ENCODE assay signal across 1 cellular context in the genomic region with DNA sequence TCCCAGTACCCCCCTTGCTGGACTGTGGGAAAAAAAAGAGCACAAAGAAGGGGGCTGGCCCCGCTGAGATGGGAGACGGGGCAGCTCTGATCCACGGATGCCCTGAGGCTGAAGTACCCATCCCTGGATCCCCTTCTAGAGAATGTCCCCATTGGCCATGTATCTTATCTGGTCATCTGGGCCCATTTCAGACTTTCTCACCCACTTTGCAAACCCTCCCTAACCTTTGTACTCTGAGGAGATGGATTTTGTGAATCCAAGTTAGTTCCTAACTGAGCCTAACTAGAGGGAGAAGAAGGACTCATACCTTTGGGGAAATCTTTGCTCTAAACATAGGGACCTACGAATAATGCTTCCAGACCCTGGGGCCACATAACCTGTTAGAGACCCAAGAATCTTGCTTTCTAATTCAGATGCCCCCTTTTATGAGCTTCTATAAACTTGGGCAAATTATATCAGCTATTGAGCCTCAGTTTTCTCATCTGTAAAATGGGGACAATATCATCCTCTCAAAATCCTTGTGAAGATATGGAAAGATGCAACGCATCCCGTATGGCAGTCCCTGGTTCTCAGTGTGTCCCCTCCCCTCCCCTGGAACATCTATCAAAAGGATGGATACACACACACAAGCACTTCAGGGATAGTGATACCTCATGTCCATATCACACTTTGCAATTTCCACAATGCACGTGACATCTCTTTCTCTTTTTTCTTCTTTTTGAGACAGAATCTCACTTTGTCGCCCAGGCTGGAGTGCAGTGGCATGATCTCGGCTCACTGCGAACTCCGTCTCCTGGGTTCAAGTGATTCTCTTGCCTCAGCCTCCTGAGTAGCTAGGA.
A peak's percentile ranks its signal among the peaks of the same experiment; 100 is the strongest.
TF ChIP-seq lines count a peak whose summit lies in the region.

No MANE protein-coding gene starts in this region.

TF ChIP-seq in GM23338, 12 proteins besides CTCF, POLR2A, EP300 and RAD21 (continued from another document):
- TF ChIP-seq, protein P1, sequence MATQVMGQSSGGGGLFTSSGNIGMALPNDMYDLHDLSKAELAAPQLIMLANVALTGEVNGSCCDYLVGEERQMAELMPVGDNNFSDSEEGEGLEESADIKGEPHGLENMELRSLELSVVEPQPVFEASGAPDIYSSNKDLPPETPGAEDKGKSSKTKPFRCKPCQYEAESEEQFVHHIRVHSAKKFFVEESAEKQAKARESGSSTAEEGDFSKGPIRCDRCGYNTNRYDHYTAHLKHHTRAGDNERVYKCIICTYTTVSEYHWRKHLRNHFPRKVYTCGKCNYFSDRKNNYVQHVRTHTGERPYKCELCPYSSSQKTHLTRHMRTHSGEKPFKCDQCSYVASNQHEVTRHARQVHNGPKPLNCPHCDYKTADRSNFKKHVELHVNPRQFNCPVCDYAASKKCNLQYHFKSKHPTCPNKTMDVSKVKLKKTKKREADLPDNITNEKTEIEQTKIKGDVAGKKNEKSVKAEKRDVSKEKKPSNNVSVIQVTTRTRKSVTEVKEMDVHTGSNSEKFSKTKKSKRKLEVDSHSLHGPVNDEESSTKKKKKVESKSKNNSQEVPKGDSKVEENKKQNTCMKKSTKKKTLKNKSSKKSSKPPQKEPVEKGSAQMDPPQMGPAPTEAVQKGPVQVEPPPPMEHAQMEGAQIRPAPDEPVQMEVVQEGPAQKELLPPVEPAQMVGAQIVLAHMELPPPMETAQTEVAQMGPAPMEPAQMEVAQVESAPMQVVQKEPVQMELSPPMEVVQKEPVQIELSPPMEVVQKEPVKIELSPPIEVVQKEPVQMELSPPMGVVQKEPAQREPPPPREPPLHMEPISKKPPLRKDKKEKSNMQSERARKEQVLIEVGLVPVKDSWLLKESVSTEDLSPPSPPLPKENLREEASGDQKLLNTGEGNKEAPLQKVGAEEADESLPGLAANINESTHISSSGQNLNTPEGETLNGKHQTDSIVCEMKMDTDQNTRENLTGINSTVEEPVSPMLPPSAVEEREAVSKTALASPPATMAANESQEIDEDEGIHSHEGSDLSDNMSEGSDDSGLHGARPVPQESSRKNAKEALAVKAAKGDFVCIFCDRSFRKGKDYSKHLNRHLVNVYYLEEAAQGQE (IDR thresholded peaks at IDR 0.05; ENCODE audit: unreplicated experiment), result no peak
- TF ChIP-seq POLR2AphosphoS5 (IDR thresholded peaks at IDR 0.05; ENCODE audit: low read depth), result peak; percentile 76
- no peak for TF ChIP-seq EZH2phosphoT487 (IDR thresholded peaks at IDR 0.05; ENCODE audit: unreplicated experiment)
- no peak for TF ChIP-seq JUNB (IDR thresholded peaks at IDR 0.05; ENCODE audit: unreplicated experiment)
- TF ChIP-seq, protein P2, sequence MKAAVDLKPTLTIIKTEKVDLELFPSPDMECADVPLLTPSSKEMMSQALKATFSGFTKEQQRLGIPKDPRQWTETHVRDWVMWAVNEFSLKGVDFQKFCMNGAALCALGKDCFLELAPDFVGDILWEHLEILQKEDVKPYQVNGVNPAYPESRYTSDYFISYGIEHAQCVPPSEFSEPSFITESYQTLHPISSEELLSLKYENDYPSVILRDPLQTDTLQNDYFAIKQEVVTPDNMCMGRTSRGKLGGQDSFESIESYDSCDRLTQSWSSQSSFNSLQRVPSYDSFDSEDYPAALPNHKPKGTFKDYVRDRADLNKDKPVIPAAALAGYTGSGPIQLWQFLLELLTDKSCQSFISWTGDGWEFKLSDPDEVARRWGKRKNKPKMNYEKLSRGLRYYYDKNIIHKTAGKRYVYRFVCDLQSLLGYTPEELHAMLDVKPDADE (IDR thresholded peaks at IDR 0.05), result no peak
- peak; percentile 19 for TF ChIP-seq EZH2 (IDR thresholded peaks at IDR 0.05; ENCODE audit: low read depth, unreplicated experiment)
- no peak for TF ChIP-seq ZNF331 (CRISPR knock-in tag; IDR thresholded peaks at IDR 0.05; ENCODE audit: low read depth)
- TF ChIP-seq, protein P3, sequence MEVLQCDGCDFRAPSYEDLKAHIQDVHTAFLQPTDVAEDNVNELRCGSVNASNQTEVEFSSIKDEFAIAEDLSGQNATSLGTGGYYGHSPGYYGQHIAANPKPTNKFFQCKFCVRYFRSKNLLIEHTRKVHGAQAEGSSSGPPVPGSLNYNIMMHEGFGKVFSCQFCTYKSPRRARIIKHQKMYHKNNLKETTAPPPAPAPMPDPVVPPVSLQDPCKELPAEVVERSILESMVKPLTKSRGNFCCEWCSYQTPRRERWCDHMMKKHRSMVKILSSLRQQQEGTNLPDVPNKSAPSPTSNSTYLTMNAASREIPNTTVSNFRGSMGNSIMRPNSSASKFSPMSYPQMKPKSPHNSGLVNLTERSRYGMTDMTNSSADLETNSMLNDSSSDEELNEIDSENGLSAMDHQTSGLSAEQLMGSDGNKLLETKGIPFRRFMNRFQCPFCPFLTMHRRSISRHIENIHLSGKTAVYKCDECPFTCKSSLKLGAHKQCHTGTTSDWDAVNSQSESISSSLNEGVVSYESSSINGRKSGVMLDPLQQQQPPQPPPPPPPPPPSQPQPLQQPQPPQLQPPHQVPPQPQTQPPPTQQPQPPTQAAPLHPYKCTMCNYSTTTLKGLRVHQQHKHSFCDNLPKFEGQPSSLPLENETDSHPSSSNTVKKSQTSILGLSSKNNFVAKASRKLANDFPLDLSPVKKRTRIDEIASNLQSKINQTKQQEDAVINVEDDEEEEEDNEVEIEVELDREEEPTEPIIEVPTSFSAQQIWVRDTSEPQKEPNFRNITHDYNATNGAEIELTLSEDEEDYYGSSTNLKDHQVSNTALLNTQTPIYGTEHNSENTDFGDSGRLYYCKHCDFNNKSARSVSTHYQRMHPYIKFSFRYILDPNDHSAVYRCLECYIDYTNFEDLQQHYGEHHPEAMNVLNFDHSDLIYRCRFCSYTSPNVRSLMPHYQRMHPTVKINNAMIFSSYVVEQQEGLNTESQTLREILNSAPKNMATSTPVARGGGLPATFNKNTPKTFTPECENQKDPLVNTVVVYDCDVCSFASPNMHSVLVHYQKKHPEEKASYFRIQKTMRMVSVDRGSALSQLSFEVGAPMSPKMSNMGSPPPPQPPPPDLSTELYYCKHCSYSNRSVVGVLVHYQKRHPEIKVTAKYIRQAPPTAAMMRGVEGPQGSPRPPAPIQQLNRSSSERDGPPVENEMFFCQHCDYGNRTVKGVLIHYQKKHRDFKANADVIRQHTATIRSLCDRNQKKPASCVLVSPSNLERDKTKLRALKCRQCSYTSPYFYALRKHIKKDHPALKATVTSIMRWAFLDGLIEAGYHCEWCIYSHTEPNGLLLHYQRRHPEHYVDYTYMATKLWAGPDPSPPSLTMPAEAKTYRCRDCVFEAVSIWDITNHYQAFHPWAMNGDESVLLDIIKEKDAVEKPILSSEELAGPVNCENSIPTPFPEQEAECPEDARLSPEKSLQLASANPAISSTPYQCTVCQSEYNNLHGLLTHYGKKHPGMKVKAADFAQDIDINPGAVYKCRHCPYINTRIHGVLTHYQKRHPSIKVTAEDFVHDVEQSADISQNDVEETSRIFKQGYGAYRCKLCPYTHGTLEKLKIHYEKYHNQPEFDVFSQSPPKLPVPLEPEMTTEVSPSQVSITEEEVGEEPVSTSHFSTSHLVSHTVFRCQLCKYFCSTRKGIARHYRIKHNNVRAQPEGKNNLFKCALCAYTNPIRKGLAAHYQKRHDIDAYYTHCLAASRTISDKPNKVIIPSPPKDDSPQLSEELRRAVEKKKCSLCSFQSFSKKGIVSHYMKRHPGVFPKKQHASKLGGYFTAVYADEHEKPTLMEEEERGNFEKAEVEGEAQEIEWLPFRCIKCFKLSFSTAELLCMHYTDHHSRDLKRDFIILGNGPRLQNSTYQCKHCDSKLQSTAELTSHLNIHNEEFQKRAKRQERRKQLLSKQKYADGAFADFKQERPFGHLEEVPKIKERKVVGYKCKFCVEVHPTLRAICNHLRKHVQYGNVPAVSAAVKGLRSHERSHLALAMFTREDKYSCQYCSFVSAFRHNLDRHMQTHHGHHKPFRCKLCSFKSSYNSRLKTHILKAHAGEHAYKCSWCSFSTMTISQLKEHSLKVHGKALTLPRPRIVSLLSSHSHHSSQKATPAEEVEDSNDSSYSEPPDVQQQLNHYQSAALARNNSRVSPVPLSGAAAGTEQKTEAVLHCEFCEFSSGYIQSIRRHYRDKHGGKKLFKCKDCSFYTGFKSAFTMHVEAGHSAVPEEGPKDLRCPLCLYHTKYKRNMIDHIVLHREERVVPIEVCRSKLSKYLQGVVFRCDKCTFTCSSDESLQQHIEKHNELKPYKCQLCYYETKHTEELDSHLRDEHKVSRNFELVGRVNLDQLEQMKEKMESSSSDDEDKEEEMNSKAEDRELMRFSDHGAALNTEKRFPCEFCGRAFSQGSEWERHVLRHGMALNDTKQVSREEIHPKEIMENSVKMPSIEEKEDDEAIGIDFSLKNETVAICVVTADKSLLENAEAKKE (CRISPR knock-in tag; IDR thresholded peaks at IDR 0.05), result no peak
- no peak for TF ChIP-seq ZNF114 (CRISPR knock-in tag; IDR thresholded peaks at IDR 0.05)
